20 cellular contexts compared by ENCODE assay signal in the genomic region with DNA sequence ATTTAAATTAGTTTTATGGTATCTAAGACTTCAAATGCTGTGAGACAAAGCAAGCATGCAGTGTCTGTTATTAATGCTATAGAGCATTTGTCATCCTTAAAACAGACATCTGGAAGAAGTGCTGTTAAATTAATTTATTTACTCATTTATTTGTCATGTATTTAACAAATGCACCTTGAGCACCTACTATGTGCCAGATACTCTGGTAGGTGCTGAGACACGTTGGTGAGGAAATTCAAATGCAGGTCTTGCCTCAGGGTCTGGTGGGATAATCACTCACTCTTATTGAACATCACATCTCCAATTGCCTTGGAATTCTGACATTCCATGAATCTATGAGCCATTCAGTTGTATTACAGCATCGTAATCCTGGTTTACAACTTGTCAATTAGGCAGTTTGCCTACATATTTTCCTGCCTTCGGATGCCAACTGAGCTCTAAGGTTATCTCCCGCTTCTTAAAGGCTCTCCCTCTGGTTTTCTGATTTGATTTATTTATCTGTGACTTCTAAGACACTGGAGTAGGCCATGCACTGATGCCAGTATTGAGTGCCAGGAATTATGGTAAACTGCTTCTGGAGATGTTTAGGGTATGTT. TPM values are rescaled to one million over a fixed set of nuclear protein-coding genes. Genes with fewer than 3 reads are reported as not detected.
DNase-seq lines count a peak whose midpoint lies in the region; ATAC-seq and TF ChIP-seq lines count a peak whose summit lies in the region.
"Had no signal": no experiment of that assay in that cellular context is flagged by ENCODE, and none has a peak within 500 bp of the region (broad histone marks: within the 10 kb centered on the region; RNA-seq: fewer than 3 reads in every experiment).

No MANE protein-coding gene starts in this region.

- H3K79me2 ChIP-seq in DND-41 (ENCODE audit: insufficient read depth, low read length) = peaks cover 5% of the 10 kb centered on the region; the same call in 1 of the 2 replicates

- H4K20me1 ChIP-seq in DND-41 (ENCODE audit: insufficient read depth, low read length) = no peaks in the 10 kb centered on the region

- WGBS in right cardiac atrium = 48% methylated on average over 4 of the region's 4 CpGs
- 80% methylated on average over 4 of the region's 4 CpGs for WGBS in prostate gland

- H3K27me3 ChIP-seq in DND-41 (ENCODE audit: insufficient read depth, low read length, poor library complexity) (no peaks in the 10 kb centered on the region), right cardiac atrium (ENCODE audit: control insufficient read depth, insufficient read depth) (no peaks in the 10 kb centered on the region), skeletal muscle satellite cell (ENCODE audit: control insufficient read depth, insufficient read depth, low read length) (no peaks in the 10 kb centered on the region), prostate gland (replicated peaks; ENCODE audit: insufficient read depth) (no peaks in the 10 kb centered on the region)

- no peak overlapping the region for H3K27ac Mint-ChIP-seq in progenitor cell of endocrine pancreas
- no peak overlapping the region for H3K27ac Mint-ChIP-seq in activated naive CD4-positive, alpha-beta T cell treated with anti-CD3 and anti-CD28 coated beads, Interleukin-2, amount 10 ng/mL, durations not matched to agents 7 days and 5 days
- H3K27ac Mint-ChIP-seq: CD4-positive, alpha-beta memory T cell; GM23338; immature natural killer cell; naive thymus-derived CD4-positive, alpha-beta T cell; stimulated activated memory B cell treated with anti-CD40 and anti-IgM and Interleukin-4, amounts not matched to agents 10 μg/mL and 1 μg/mL and 100 μg/mL, for 72 hours had no signal

- no peak overlapping the region for H3K4me3 Mint-ChIP-seq in progenitor cell of endocrine pancreas (ENCODE audit: low read depth)
- H3K4me3 Mint-ChIP-seq in activated naive CD4-positive, alpha-beta T cell treated with anti-CD3 and anti-CD28 coated beads, Interleukin-2, amount 10 ng/mL, durations not matched to agents 7 days and 5 days = no peak overlapping the region
- H3K4me3 Mint-ChIP-seq: CD4-positive, alpha-beta memory T cell; GM23338; immature natural killer cell; naive thymus-derived CD4-positive, alpha-beta T cell; stimulated activated memory B cell treated with anti-CD40 and anti-IgM and Interleukin-4, amounts not matched to agents 10 μg/mL and 1 μg/mL and 100 μg/mL, for 72 hours had no signal

- no peak overlapping the region for H3K4me3 ChIP-seq in DND-41 (ENCODE audit: low read depth in 1 of 2, low read length in 2 of 2)
- no peak overlapping the region for H3K4me3 ChIP-seq in right cardiac atrium (ENCODE audit: low read length)
- peak overlapping the region; percentile 12 for H3K4me3 ChIP-seq in skeletal muscle satellite cell (ENCODE audit: low read length)
- H3K4me3 ChIP-seq in prostate gland = no peak overlapping the region
- H3K4me3 ChIP-seq: GM23338 had no signal

- peaks cover 56% of the 10 kb centered on the region for H3K4me1 ChIP-seq in DND-41 (ENCODE audit: insufficient read depth, low read length)
- peaks cover 8% of the 10 kb centered on the region for H3K4me1 ChIP-seq in right cardiac atrium (ENCODE audit: control insufficient read depth, insufficient read depth, low read length)
- H3K4me1 ChIP-seq in skeletal muscle satellite cell (ENCODE audit: control insufficient read depth, insufficient read depth, low read length) = peaks cover 51% of the 10 kb centered on the region
- H3K4me1 ChIP-seq in prostate gland (replicated peaks) = no peaks in the 10 kb centered on the region

- H3K36me3 Mint-ChIP-seq in progenitor cell of endocrine pancreas (ENCODE audit: insufficient read depth) = no peaks in the 10 kb centered on the region
- H3K36me3 Mint-ChIP-seq in activated naive CD4-positive, alpha-beta T cell treated with anti-CD3 and anti-CD28 coated beads, Interleukin-2, amount 10 ng/mL, durations not matched to agents 7 days and 5 days = no peaks in the 10 kb centered on the region
- H3K36me3 Mint-ChIP-seq: CD4-positive, alpha-beta memory T cell; immature natural killer cell; stimulated activated memory B cell treated with anti-CD40 and anti-IgM and Interleukin-4, amounts not matched to agents 10 μg/mL and 1 μg/mL and 100 μg/mL, for 72 hours had no signal

- H3K9me3 ChIP-seq in DND-41 (ENCODE audit: insufficient read depth, low read length, severe bottlenecking) = no peaks in the 10 kb centered on the region
- no peaks in the 10 kb centered on the region for H3K9me3 ChIP-seq in right cardiac atrium (ENCODE audit: control insufficient read depth, low read length)
- H3K9me3 ChIP-seq in skeletal muscle satellite cell (replicated peaks; ENCODE audit: low read length) = no peaks in the 10 kb centered on the region
- H3K9me3 ChIP-seq in prostate gland = no peaks in the 10 kb centered on the region

- intact Hi-C loops in right cardiac atrium (cut with DNase I) = no loop called here
- intact Hi-C loops in prostate gland (cut with DNase I) = no loop called here

- TF ChIP-seq CTCF in DND-41 (IDR thresholded peaks at IDR 0.05; ENCODE audit: borderline replicate concordance, extremely low read depth, low read length, poor library complexity, severe bottlenecking) (no peak), prostate gland (IDR thresholded peaks at IDR 0.05) (no peak), progenitor cell of endocrine pancreas (IDR thresholded peaks at IDR 0.05; ENCODE audit: unreplicated experiment) (no peak)

- TF ChIP-seq POLR2A in prostate gland (IDR thresholded peaks at IDR 0.05) = no peak

- H3K4me2 ChIP-seq in DND-41 (ENCODE audit: insufficient read depth, low read length) (no peak overlapping the region), skeletal muscle satellite cell (ENCODE audit: low read length) (peak overlapping the region; percentile 19)
- H3K4me2 ChIP-seq: GM23338 had no signal

- no peak for DNase-seq in DND-41
- peak; percentile 46 for DNase-seq in astrocyte of the hippocampus (ENCODE audit: low read depth, low spot score)
- no peak for DNase-seq in right cardiac atrium
- DNase-seq in prostate gland (ENCODE audit: low spot score) = no peak
- DNase-seq in progenitor cell of endocrine pancreas (ENCODE audit: low spot score, unreplicated experiment) = no peak
- no peak for DNase-seq in activated naive CD4-positive, alpha-beta T cell treated with anti-CD3 and anti-CD28 coated beads, Interleukin-2, amount 10 ng/mL, durations not matched to agents 7 days and 5 days
- DNase-seq in DMS79 treated with DMSO at 0.1 percent for 48 hours (lab: John Stamatoyannopoulos, UW) = no peak
- DNase-seq: activated CD4-positive, alpha-beta T cell treated with anti-CD3 and anti-CD28 coated beads, Interleukin-2, amount 50 U/mL, for 4 hours; activated naive CD4-positive, alpha-beta T cell; anterior cingulate cortex; CD4-positive, alpha-beta memory T cell; dermis blood vessel endothelial cell; immature natural killer cell; naive thymus-derived CD4-positive, alpha-beta T cell; NCI-H187; RPMI8226; T-helper 1 cell had no signal

- no peaks in the 10 kb centered on the region for H3K27me3 Mint-ChIP-seq in progenitor cell of endocrine pancreas
- H3K27me3 Mint-ChIP-seq in activated naive CD4-positive, alpha-beta T cell treated with anti-CD3 and anti-CD28 coated beads, Interleukin-2, amount 10 ng/mL, durations not matched to agents 7 days and 5 days = peaks cover 9% of the 10 kb centered on the region
- H3K27me3 Mint-ChIP-seq: stimulated activated memory B cell treated with anti-CD40 and anti-IgM and Interleukin-4, amounts not matched to agents 10 μg/mL and 1 μg/mL and 100 μg/mL, for 72 hours had no signal

- H3K9me3 Mint-ChIP-seq in progenitor cell of endocrine pancreas (ENCODE audit: low read depth) = peaks cover 4% of the 10 kb centered on the region
- no peaks in the 10 kb centered on the region for H3K9me3 Mint-ChIP-seq in activated naive CD4-positive, alpha-beta T cell treated with anti-CD3 and anti-CD28 coated beads, Interleukin-2, amount 10 ng/mL, durations not matched to agents 7 days and 5 days
- H3K9me3 Mint-ChIP-seq: CD4-positive, alpha-beta memory T cell; immature natural killer cell; stimulated activated memory B cell treated with anti-CD40 and anti-IgM and Interleukin-4, amounts not matched to agents 10 μg/mL and 1 μg/mL and 100 μg/mL, for 72 hours had no signal

- no peak overlapping the region for H2AFZ ChIP-seq in DND-41 (ENCODE audit: low read depth, low read length)

- H3K27ac ChIP-seq in DND-41 (ENCODE audit: low read length) (peak overlapping the region; percentile 58; the same call in 1 of the 2 replicates), right cardiac atrium (ENCODE audit: low read length) (peak overlapping the region; percentile 81), prostate gland (no peak overlapping the region)

- H3K9ac ChIP-seq in DND-41 (ENCODE audit: low read depth, low read length) (no peak overlapping the region), skeletal muscle satellite cell (ENCODE audit: low read depth, low read length) (peak overlapping the region; percentile 78)

- CTCF ChIA-PET in activated naive CD4-positive, alpha-beta T cell treated with anti-CD3 and anti-CD28 coated beads, Interleukin-2, amount 10 ng/mL, durations not matched to agents 7 days and 5 days (lab: Charles Lee) = no interaction called here

- ATAC-seq in DND-41 (ENCODE audit: insufficient read depth, low read depth) (no peak), right cardiac atrium (peak in 1 of 2 donors; percentile 9)
- ATAC-seq: GM23338; naive thymus-derived CD4-positive, alpha-beta T cell; stimulated activated memory B cell treated with anti-CD40 and anti-IgM and Interleukin-4, amounts not matched to agents 10 μg/mL and 1 μg/mL and 100 μg/mL, for 72 hours had no signal

- H3K36me3 ChIP-seq in DND-41 (ENCODE audit: insufficient read depth, low read length) (no peaks in the 10 kb centered on the region), skeletal muscle satellite cell (ENCODE audit: insufficient read depth, low read length) (no peaks in the 10 kb centered on the region), prostate gland (no peaks in the 10 kb centered on the region)

- no peaks in the 10 kb centered on the region for H3K4me1 Mint-ChIP-seq in progenitor cell of endocrine pancreas (ENCODE audit: low read depth)
- no peaks in the 10 kb centered on the region for H3K4me1 Mint-ChIP-seq in activated naive CD4-positive, alpha-beta T cell treated with anti-CD3 and anti-CD28 coated beads, Interleukin-2, amount 10 ng/mL, durations not matched to agents 7 days and 5 days
- H3K4me1 Mint-ChIP-seq: CD4-positive, alpha-beta memory T cell; GM23338; immature natural killer cell; naive thymus-derived CD4-positive, alpha-beta T cell; stimulated activated memory B cell treated with anti-CD40 and anti-IgM and Interleukin-4, amounts not matched to agents 10 μg/mL and 1 μg/mL and 100 μg/mL, for 72 hours had no signal

RNA-seq across cellular contexts. Expression of gene RPS23, which starts 56.0 kb away (rescaled TPM):
- total RNA-seq in right cardiac atrium = 1,000 to 10,000 TPM; 1,173 to 1,230 (median 1,210) TPM
- polyA plus RNA-seq in right cardiac atrium = 1,902 TPM
- 1,940 and 2,949 TPM in 2 replicates for total RNA-seq in skeletal muscle satellite cell (2012; rRNA removed)
- 1,000 to 10,000 TPM; 1,357 to 2,937 TPM for total RNA-seq in prostate gland
- 1,896 and 2,007 TPM in 2 replicates for total RNA-seq in progenitor cell of endocrine pancreas

Comparison
In these comparisons a context has a peak if more than half of its experiments do, and no peak if none do; other contexts are left out.
1. H3K27ac ChIP-seq: peak in DND-41 (single experiment) and right cardiac atrium (single experiment); none in prostate gland (0 of 2).